In the genomic region with DNA sequence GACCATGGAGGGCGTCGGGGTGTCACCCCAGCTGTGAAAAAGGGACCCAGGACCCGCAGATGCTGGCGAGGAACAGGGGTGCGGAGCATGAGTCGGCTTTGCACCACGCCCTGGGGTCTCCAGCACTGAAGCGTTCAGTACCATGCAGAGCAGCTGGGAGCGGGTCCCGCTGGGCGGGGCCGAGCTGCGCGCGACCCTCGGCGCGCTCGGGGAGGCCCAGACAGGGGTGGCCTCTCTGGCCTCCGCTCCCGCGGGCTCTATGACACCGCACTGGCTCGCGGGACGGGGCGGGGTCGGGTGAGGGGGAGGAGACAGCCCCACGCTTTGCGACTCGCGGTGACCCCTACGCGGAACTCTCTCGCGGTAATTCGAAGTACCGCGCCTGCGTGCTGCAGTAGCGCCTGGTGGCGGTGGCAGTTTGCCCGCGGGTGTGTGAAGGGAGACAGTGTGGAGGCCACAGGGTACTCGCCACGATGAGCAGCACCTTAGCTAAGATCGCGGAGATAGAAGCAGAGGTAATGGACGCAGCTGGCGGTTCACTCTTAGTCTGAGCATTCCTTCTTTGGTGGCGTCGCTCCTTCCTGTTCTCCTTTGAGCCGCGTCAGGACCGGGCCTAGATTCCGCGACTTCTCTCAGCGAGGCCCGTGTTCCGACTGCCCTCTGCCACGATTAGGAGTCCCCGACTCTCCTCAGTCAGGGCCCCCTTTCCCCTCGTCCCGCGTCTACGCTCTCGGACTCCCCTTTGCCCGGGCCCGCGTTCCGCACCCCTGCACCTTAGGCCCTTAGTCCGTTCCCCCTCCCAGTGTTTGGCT, we compare ENCODE assay signal across 8 cellular contexts. TPM values are rescaled to one million over a fixed set of nuclear protein-coding genes. Genes with fewer than 3 reads are reported as not detected.
A peak's percentile ranks its signal among the peaks of the same experiment; 100 is the strongest.
DNase-seq lines count a peak whose midpoint lies in the region; ATAC-seq, FAIRE-seq and TF ChIP-seq lines count a peak whose summit lies in the region.

A gene with protein sequence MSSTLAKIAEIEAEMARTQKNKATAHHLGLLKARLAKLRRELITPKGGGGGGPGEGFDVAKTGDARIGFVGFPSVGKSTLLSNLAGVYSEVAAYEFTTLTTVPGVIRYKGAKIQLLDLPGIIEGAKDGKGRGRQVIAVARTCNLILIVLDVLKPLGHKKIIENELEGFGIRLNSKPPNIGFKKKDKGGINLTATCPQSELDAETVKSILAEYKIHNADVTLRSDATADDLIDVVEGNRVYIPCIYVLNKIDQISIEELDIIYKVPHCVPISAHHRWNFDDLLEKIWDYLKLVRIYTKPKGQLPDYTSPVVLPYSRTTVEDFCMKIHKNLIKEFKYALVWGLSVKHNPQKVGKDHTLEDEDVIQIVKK (plus strand): TSS at position 394 of the 812 bp plus-strand sequence. CDS start 80 bp downstream, at position 474.

- peak within 1 kb of the TSS; percentile 76 to 84 for H3K27ac ChIP-seq in kidney (ENCODE audit: low read depth in 2 of 2, low read length in 2 of 2)

- TF ChIP-seq CTCF in AG10803 (conservative IDR thresholded peaks at IDR 0.05; ENCODE audit: low read length) (no peak), kidney (IDR thresholded peaks at IDR 0.05; ENCODE audit: borderline replicate concordance, extremely low read depth, insufficient read depth) (no peak)

- intact Hi-C loops in kidney (cut with DNase I) = no loop called here

- FAIRE-seq in kidney (lab: Jason Lieb, UNC) = peak; percentile 57

- peaks cover 0 to 6% of the 10 kb centered on the region in 2 donors for H3K4me1 ChIP-seq in kidney (ENCODE audit: control insufficient read depth in 1 of 2, insufficient read depth in 1 of 2, low read depth in 1 of 2, low read length in 2 of 2)

- peak within 1 kb of the TSS; percentile 63 to 88 for H3K9ac ChIP-seq in kidney (ENCODE audit: low read length in 2 of 2)

- H3K36me3 ChIP-seq in kidney (ENCODE audit: control insufficient read depth in 1 of 2, insufficient read depth in 2 of 2, low read length in 2 of 2) = peaks cover 5 to 14% of the 10 kb centered on the region in 2 donors

- H3K9me3 ChIP-seq in kidney (ENCODE audit: control insufficient read depth in 1 of 2, low read length in 2 of 2) = no peaks in the 10 kb centered on the region

- DNase-seq in AG10803 (ENCODE audit: low read depth) (peak; percentile 95), NCI-H446 treated with DMSO at 0.1 percent for 48 hours (lab: John Stamatoyannopoulos, UW) (peak; percentile 96), cerebellar nuclear complex (lab: John Stamatoyannopoulos, UW) (peak; percentile 69 to 91), kidney (peak; percentile 99)
- DNase-seq in activated CD4-positive, CD25-positive, alpha-beta regulatory T cell treated with anti-CD3 and anti-CD28 coated beads, Interleukin-2, amount 50 U/mL, for 72 hours = peak; percentile 99
- peak; percentile 99 for DNase-seq in stimulated activated CD4-positive, alpha-beta T cell treated with anti-CD3 and anti-CD28 coated beads, Interleukin-15, amount 100 ng/mL, for 24 hours

- H3K4me3 ChIP-seq in AG10803 (ENCODE audit: low read length) (peak within 1 kb of the TSS; percentile 98), kidney (ENCODE audit: low read length in 2 of 2) (peak within 1 kb of the TSS; percentile 89 to 90)

- ATAC-seq in GM19035 (IDR thresholded peaks at IDR 0.05; ENCODE audit: unreplicated experiment) (peak; percentile 96), HG03354 (IDR thresholded peaks at IDR 0.05; ENCODE audit: poor library complexity, severe bottlenecking, unreplicated experiment) (peak; percentile 94)

RNA-seq across cellular contexts. Expression of the gene that starts here (rescaled TPM):
- 46.5 TPM for total RNA-seq in kidney
- 93.3 TPM for polyA plus RNA-seq in kidney (ENCODE audit: insufficient read depth, low read depth, low replicate concordance)

Comparison
In these comparisons a context has a peak if more than half of its experiments do, and no peak if none do; other contexts are left out.
1. Peak in every context shown above with its lines: DNase-seq, ATAC-seq, H3K4me3 ChIP-seq and H3K27ac ChIP-seq.